2 cellular contexts compared by ENCODE assay signal in genomic region chr3:108071394-108071793, GRCh38.
TF ChIP-seq lines count a peak whose summit lies in the region.

No MANE protein-coding gene starts in this region.

TF ChIP-seq in A549, 52 proteins besides CTCF, POLR2A, EP300 and RAD21 (continued from another document):
- no peak for TF ChIP-seq TFCP2L1 (CRISPR knock-in tag; IDR thresholded peaks at IDR 0.05)
- TF ChIP-seq CBX2 (IDR thresholded peaks at IDR 0.05; ENCODE audit: borderline replicate concordance, low read depth), result no peak
- TF ChIP-seq MAFK (IDR thresholded peaks at IDR 0.05; ENCODE audit: partially characterized antibody), result no peak
- TF ChIP-seq FOSL2 (IDR thresholded peaks at IDR 0.05), result no peak
- no peak for TF ChIP-seq FOSL2 (CRISPR knock-in tag; IDR thresholded peaks at IDR 0.05)
- no peak for TF ChIP-seq FOXS1 (CRISPR knock-in tag; IDR thresholded peaks at IDR 0.05)
- TF ChIP-seq EHF (CRISPR knock-in tag; IDR thresholded peaks at IDR 0.05), result no peak
- TF ChIP-seq SMC3 (IDR thresholded peaks at IDR 0.05), result no peak

TF ChIP-seq in GM23338, 12 proteins besides CTCF, POLR2A, EP300 and RAD21 (continued from another document):
- TF ChIP-seq ZNF114 (CRISPR knock-in tag; IDR thresholded peaks at IDR 0.05), result no peak
- no peak for TF ChIP-seq JUNB (IDR thresholded peaks at IDR 0.05; ENCODE audit: unreplicated experiment)
- TF ChIP-seq, protein P1, sequence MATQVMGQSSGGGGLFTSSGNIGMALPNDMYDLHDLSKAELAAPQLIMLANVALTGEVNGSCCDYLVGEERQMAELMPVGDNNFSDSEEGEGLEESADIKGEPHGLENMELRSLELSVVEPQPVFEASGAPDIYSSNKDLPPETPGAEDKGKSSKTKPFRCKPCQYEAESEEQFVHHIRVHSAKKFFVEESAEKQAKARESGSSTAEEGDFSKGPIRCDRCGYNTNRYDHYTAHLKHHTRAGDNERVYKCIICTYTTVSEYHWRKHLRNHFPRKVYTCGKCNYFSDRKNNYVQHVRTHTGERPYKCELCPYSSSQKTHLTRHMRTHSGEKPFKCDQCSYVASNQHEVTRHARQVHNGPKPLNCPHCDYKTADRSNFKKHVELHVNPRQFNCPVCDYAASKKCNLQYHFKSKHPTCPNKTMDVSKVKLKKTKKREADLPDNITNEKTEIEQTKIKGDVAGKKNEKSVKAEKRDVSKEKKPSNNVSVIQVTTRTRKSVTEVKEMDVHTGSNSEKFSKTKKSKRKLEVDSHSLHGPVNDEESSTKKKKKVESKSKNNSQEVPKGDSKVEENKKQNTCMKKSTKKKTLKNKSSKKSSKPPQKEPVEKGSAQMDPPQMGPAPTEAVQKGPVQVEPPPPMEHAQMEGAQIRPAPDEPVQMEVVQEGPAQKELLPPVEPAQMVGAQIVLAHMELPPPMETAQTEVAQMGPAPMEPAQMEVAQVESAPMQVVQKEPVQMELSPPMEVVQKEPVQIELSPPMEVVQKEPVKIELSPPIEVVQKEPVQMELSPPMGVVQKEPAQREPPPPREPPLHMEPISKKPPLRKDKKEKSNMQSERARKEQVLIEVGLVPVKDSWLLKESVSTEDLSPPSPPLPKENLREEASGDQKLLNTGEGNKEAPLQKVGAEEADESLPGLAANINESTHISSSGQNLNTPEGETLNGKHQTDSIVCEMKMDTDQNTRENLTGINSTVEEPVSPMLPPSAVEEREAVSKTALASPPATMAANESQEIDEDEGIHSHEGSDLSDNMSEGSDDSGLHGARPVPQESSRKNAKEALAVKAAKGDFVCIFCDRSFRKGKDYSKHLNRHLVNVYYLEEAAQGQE (IDR thresholded peaks at IDR 0.05; ENCODE audit: unreplicated experiment), result no peak
- TF ChIP-seq, protein P2, sequence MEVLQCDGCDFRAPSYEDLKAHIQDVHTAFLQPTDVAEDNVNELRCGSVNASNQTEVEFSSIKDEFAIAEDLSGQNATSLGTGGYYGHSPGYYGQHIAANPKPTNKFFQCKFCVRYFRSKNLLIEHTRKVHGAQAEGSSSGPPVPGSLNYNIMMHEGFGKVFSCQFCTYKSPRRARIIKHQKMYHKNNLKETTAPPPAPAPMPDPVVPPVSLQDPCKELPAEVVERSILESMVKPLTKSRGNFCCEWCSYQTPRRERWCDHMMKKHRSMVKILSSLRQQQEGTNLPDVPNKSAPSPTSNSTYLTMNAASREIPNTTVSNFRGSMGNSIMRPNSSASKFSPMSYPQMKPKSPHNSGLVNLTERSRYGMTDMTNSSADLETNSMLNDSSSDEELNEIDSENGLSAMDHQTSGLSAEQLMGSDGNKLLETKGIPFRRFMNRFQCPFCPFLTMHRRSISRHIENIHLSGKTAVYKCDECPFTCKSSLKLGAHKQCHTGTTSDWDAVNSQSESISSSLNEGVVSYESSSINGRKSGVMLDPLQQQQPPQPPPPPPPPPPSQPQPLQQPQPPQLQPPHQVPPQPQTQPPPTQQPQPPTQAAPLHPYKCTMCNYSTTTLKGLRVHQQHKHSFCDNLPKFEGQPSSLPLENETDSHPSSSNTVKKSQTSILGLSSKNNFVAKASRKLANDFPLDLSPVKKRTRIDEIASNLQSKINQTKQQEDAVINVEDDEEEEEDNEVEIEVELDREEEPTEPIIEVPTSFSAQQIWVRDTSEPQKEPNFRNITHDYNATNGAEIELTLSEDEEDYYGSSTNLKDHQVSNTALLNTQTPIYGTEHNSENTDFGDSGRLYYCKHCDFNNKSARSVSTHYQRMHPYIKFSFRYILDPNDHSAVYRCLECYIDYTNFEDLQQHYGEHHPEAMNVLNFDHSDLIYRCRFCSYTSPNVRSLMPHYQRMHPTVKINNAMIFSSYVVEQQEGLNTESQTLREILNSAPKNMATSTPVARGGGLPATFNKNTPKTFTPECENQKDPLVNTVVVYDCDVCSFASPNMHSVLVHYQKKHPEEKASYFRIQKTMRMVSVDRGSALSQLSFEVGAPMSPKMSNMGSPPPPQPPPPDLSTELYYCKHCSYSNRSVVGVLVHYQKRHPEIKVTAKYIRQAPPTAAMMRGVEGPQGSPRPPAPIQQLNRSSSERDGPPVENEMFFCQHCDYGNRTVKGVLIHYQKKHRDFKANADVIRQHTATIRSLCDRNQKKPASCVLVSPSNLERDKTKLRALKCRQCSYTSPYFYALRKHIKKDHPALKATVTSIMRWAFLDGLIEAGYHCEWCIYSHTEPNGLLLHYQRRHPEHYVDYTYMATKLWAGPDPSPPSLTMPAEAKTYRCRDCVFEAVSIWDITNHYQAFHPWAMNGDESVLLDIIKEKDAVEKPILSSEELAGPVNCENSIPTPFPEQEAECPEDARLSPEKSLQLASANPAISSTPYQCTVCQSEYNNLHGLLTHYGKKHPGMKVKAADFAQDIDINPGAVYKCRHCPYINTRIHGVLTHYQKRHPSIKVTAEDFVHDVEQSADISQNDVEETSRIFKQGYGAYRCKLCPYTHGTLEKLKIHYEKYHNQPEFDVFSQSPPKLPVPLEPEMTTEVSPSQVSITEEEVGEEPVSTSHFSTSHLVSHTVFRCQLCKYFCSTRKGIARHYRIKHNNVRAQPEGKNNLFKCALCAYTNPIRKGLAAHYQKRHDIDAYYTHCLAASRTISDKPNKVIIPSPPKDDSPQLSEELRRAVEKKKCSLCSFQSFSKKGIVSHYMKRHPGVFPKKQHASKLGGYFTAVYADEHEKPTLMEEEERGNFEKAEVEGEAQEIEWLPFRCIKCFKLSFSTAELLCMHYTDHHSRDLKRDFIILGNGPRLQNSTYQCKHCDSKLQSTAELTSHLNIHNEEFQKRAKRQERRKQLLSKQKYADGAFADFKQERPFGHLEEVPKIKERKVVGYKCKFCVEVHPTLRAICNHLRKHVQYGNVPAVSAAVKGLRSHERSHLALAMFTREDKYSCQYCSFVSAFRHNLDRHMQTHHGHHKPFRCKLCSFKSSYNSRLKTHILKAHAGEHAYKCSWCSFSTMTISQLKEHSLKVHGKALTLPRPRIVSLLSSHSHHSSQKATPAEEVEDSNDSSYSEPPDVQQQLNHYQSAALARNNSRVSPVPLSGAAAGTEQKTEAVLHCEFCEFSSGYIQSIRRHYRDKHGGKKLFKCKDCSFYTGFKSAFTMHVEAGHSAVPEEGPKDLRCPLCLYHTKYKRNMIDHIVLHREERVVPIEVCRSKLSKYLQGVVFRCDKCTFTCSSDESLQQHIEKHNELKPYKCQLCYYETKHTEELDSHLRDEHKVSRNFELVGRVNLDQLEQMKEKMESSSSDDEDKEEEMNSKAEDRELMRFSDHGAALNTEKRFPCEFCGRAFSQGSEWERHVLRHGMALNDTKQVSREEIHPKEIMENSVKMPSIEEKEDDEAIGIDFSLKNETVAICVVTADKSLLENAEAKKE (CRISPR knock-in tag; IDR thresholded peaks at IDR 0.05), result no peak
- TF ChIP-seq NANOG (IDR thresholded peaks at IDR 0.05; ENCODE audit: borderline replicate concordance), result no peak
- no peak for TF ChIP-seq ETS1 (IDR thresholded peaks at IDR 0.05)
